ENCODE assay signal across 25 cellular contexts in genomic region chr7:15471387-15471786, GRCh38.
"Had no signal": no experiment of that assay in that cellular context is flagged by ENCODE, and none has a peak within 500 bp of the region (broad histone marks: within the 10 kb centered on the region; RNA-seq: fewer than 3 reads in every experiment).

No MANE protein-coding gene starts in this region.

- H3K36me3 ChIP-seq: left lung, lower lobe of right lung, neural progenitor cell, neutrophil, right atrium auricular region, right lobe of liver, stomach, thyroid gland, transverse colon, upper lobe of left lung had no signal

- H3K4me3 Mint-ChIP-seq: naive thymus-derived CD8-positive, alpha-beta T cell; nephron; neural progenitor cell; stimulated activated naive B cell treated with anti-CD40 and anti-IgM and Interleukin-4, amounts not matched to agents 10 μg/mL and 1 μg/mL and 100 μg/mL, for 72 hours had no signal

- H3K4me1 Mint-ChIP-seq: naive thymus-derived CD8-positive, alpha-beta T cell; nephron; neural progenitor cell; stimulated activated naive B cell treated with anti-CD40 and anti-IgM and Interleukin-4, amounts not matched to agents 10 μg/mL and 1 μg/mL and 100 μg/mL, for 72 hours had no signal

- H3K36me3 Mint-ChIP-seq: naive thymus-derived CD8-positive, alpha-beta T cell; neural progenitor cell; stimulated activated naive B cell treated with anti-CD40 and anti-IgM and Interleukin-4, amounts not matched to agents 10 μg/mL and 1 μg/mL and 100 μg/mL, for 72 hours had no signal

- H3K4me2 ChIP-seq: hepatocyte, neural progenitor cell, smooth muscle cell had no signal

- H3K9me3 Mint-ChIP-seq: neural progenitor cell had no signal

- ATAC-seq: left colon; left lung; lower lobe of right lung; naive thymus-derived CD8-positive, alpha-beta T cell; right lobe of liver; stimulated activated naive B cell treated with anti-CD40 and anti-IgM and Interleukin-4, amounts not matched to agents 10 μg/mL and 1 μg/mL and 100 μg/mL, for 72 hours; stimulated activated naive CD8-positive, alpha-beta T cell treated with anti-CD3 and anti-CD28 coated beads, Interleukin-15, Interleukin-2, amounts not matched to agents 100 U/mL and 50 U/mL, for 24 hours had no signal

- H2AFZ ChIP-seq: hepatocyte, neural progenitor cell, parathyroid adenoma had no signal

- H3K4me3 ChIP-seq: hepatocyte, left lung, lower lobe of right lung, neural progenitor cell, right atrium auricular region, right lobe of liver, smooth muscle cell, stomach, testis, thyroid gland, transverse colon, upper lobe of left lung had no signal

- H3K4me1 ChIP-seq: left lung, lower lobe of right lung, neural progenitor cell, parathyroid adenoma, right atrium auricular region, stomach, testis, thyroid gland, upper lobe of left lung had no signal

- H3K27ac Mint-ChIP-seq: naive thymus-derived CD8-positive, alpha-beta T cell; nephron; neural progenitor cell; stimulated activated naive B cell treated with anti-CD40 and anti-IgM and Interleukin-4, amounts not matched to agents 10 μg/mL and 1 μg/mL and 100 μg/mL, for 72 hours had no signal

- H3K79me2 ChIP-seq: hepatocyte, parathyroid adenoma had no signal

- H3K27me3 ChIP-seq: hepatocyte, left lung, neural progenitor cell, neutrophil, right atrium auricular region, right lobe of liver, stomach, testis, thyroid gland, transverse colon, upper lobe of left lung had no signal

- H3K27me3 Mint-ChIP-seq: naive thymus-derived CD8-positive, alpha-beta T cell; stimulated activated naive B cell treated with anti-CD40 and anti-IgM and Interleukin-4, amounts not matched to agents 10 μg/mL and 1 μg/mL and 100 μg/mL, for 72 hours had no signal

- DNase-seq: islet precursor cell; left colon; left lung; lower lobe of right lung; mammary epithelial cell; mesenchymal stem cell; naive thymus-derived CD8-positive, alpha-beta T cell; occipital lobe; right lobe of liver; stimulated activated CD4-positive, alpha-beta T cell treated with anti-CD3 and anti-CD28 coated beads, Interleukin-2, amount 100 ng/mL, for 24 hours; stimulated activated CD4-positive, alpha-beta T cell treated with anti-CD3 and anti-CD28 coated beads, Interleukin-4, amount 100 ng/mL, for 1 hour; stimulated activated naive B cell treated with anti-CD40 and anti-IgM and Interleukin-4, amounts not matched to agents 10 μg/mL and 1 μg/mL and 100 μg/mL, for 72 hours; stimulated activated naive CD8-positive, alpha-beta T cell treated with anti-CD3 and anti-CD28 coated beads, Interleukin-15, Interleukin-2, amounts not matched to agents 100 U/mL and 50 U/mL, for 24 hours; stomach; testis; thyroid gland; transverse colon; upper lobe of left lung had no signal

- H3K27ac ChIP-seq: hepatocyte, left lung, lower lobe of right lung, neural progenitor cell, neutrophil, parathyroid adenoma, right atrium auricular region, right lobe of liver, stomach, testis, thyroid gland, transverse colon, upper lobe of left lung had no signal
